In genomic region chr11:30321321-30321720, GRCh38 we compare ENCODE assay signal across 29 cellular contexts.
"Had no signal": no experiment of that assay in that cellular context is flagged by ENCODE, and none has a peak within 500 bp of the region (broad histone marks: within the 10 kb centered on the region; RNA-seq: fewer than 3 reads in every experiment).

No MANE protein-coding gene starts in this region.

- H3K36me3 Mint-ChIP-seq: T-cell had no signal

- H3K27me3 ChIP-seq: brain microvascular endothelial cell had no signal

- H3K36me3 ChIP-seq: brain microvascular endothelial cell had no signal

- H3K9me3 Mint-ChIP-seq: activated CD4-positive, alpha-beta memory T cell treated with anti-CD3 and anti-CD28 coated beads, Interleukin-2, amount 10 ng/mL, durations not matched to agents 7 days and 5 days; activated naive CD4-positive, alpha-beta T cell treated with anti-CD3 and anti-CD28 coated beads, Interleukin-2, amount 10 ng/mL, durations not matched to agents 7 days and 5 days; activated naive CD8-positive, alpha-beta T cell treated with anti-CD3 and anti-CD28 coated beads, Interleukin-2, amount 50 U/mL, for 24 hours; T-cell had no signal

- H3K27me3 Mint-ChIP-seq: activated naive CD8-positive, alpha-beta T cell had no signal

- DNase-seq: activated CD4-positive, alpha-beta memory T cell treated with anti-CD3 and anti-CD28 coated beads, Interleukin-2, amount 10 ng/mL, durations not matched to agents 7 days and 5 days; activated CD4-positive, alpha-beta T cell treated with anti-CD3 and anti-CD28 coated beads for 1 hour; activated CD4-positive, alpha-beta T cell treated with anti-CD3 and anti-CD28 coated beads for 48 hours; activated CD4-positive, CD25-positive, alpha-beta regulatory T cell; activated CD8-positive, alpha-beta memory T cell treated with anti-CD3 and anti-CD28 coated beads for 24 hours; activated CD8-positive, alpha-beta memory T cell treated with anti-CD3 and anti-CD28 coated beads, Interleukin-2, amount 10 ng/mL, durations not matched to agents 7 days and 5 days; activated CD8-positive, alpha-beta memory T cell treated with anti-CD3 and anti-CD28 coated beads, Interleukin-2, amount 50 U/mL, for 48 hours; activated effector memory CD4-positive, alpha-beta T cell treated with Interleukin-2 at 50 U/mL for 16 hours; activated naive CD4-positive, alpha-beta T cell treated with anti-CD3 and anti-CD28 coated beads, Interleukin-2, amount 10 ng/mL, durations not matched to agents 7 days and 5 days; activated naive CD8-positive, alpha-beta T cell treated with anti-CD3 and anti-CD28 coated beads, Interleukin-2, amount 50 U/mL, for 24 hours; activated T-cell treated with anti-CD3 and anti-CD28 coated beads, Interleukin-2, amount 50 U/mL, for 48 hours; aorta; brain microvascular endothelial cell; central memory CD4-positive, alpha-beta T cell; NCI-H1048; NCI-H1105 treated with DMSO at 0.1 percent for 48 hours; NCI-H1436; NCI-H1694; NCI-H1930; NCI-H2081 treated with DMSO at 0.1 percent for 48 hours; NCI-H226; NCI-H446 treated with DMSO at 0.1 percent for 48 hours; NCI-H524; RPMI8226; SIG-M5; T-cell; T-helper 17 cell had no signal

- H3K27ac Mint-ChIP-seq: activated CD4-positive, alpha-beta memory T cell treated with anti-CD3 and anti-CD28 coated beads, Interleukin-2, amount 10 ng/mL, durations not matched to agents 7 days and 5 days; activated CD8-positive, alpha-beta memory T cell treated with anti-CD3 and anti-CD28 coated beads, Interleukin-2, amount 10 ng/mL, durations not matched to agents 7 days and 5 days; activated naive CD4-positive, alpha-beta T cell treated with anti-CD3 and anti-CD28 coated beads, Interleukin-2, amount 10 ng/mL, durations not matched to agents 7 days and 5 days had no signal

- H3K27ac ChIP-seq: brain microvascular endothelial cell, VCaP had no signal
